ENCODE assay signal across 18 cellular contexts in the genomic region with DNA sequence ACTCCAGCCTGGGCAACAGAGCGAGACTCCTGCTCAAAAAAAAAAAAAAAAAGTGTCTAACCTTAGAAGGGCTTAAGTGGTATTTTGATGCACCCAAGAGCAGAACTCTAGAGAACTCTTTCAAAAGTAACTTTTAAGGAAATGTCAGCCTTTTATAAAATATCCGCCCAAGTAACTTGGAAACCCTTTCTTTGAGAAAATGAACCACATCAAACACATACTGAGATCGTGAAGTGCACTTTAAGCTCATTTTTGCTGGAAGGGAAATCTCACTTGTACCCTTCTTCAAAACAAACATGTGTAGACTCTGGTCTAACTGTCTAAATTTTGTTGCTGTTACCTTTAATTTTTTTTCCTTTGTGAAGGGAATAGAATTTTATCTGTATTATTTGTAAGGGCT.
DNase-seq lines count a peak whose midpoint lies in the region; ATAC-seq and TF ChIP-seq lines count a peak whose summit lies in the region.
"Had no signal": no experiment of that assay in that cellular context is flagged by ENCODE, and none has a peak within 500 bp of the region (broad histone marks: within the 10 kb centered on the region; RNA-seq: fewer than 3 reads in every experiment).

No MANE protein-coding gene starts in this region.

- CTCF ChIA-PET in activated naive CD4-positive, alpha-beta T cell treated with anti-CD3 and anti-CD28 coated beads, Interleukin-2, amount 10 ng/mL, durations not matched to agents 7 days and 5 days (lab: Charles Lee): no interaction called here

- H3K27ac Mint-ChIP-seq in activated naive CD4-positive, alpha-beta T cell treated with anti-CD3 and anti-CD28 coated beads, Interleukin-2, amount 10 ng/mL, durations not matched to agents 7 days and 5 days: peak overlapping the region; percentile 98
- peak overlapping the region; percentile 86 for H3K27ac Mint-ChIP-seq in activated naive CD8-positive, alpha-beta T cell treated with anti-CD3 and anti-CD28 coated beads, Interleukin-2, amount 50 U/mL, for 24 hours
- H3K27ac Mint-ChIP-seq in stimulated activated naive CD8-positive, alpha-beta T cell treated with anti-CD3 and anti-CD28 coated beads, Interleukin-15, amount 100 ng/mL, for 72 hours: peak overlapping the region in 1 of 2 donors; percentile 13

- no peaks in the 10 kb centered on the region for H3K36me3 ChIP-seq in RWPE2 (ENCODE audit: low read depth)
- H3K36me3 ChIP-seq: ascending aorta had no signal

- no peak for DNase-seq in activated naive CD4-positive, alpha-beta T cell treated with anti-CD3 and anti-CD28 coated beads, Interleukin-2, amount 10 ng/mL, durations not matched to agents 7 days and 5 days
- no peak for DNase-seq in activated naive CD4-positive, alpha-beta T cell treated with anti-CD3 and anti-CD28 coated beads, Interleukin-2, amount 50 U/mL, for 16 hours
- DNase-seq in RWPE2 (ENCODE audit: low spot score) (no peak), KBM-7 (no peak), NCI-H526 treated with DMSO at 0.1 percent for 48 hours (lab: John Stamatoyannopoulos, UW) (no peak)
- DNase-seq in activated naive CD8-positive, alpha-beta T cell treated with anti-CD3 and anti-CD28 coated beads, Interleukin-2, amount 50 U/mL, for 24 hours: no peak
- DNase-seq in stimulated activated naive CD8-positive, alpha-beta T cell treated with anti-CD3 and anti-CD28 coated beads, Interleukin-15, amount 100 ng/mL, for 72 hours: no peak
- DNase-seq: effector memory CD8-positive, alpha-beta T cell; head of caudate nucleus; Kasumi-1; NCI-H1092 treated with DMSO at 0.1 percent for 48 hours; NCI-H2081 treated with DMSO at 0.1 percent for 48 hours; occipital lobe; retina; RPMI8226; testis had no signal

- in situ Hi-C loops in KBM-7 (cut with MboI; ENCODE audit: low pct_unique_long_range_greater_than_20kb, low sequenced_read_pairs): no loop called here

- peaks cover 17% of the 10 kb centered on the region for H3K9me3 Mint-ChIP-seq in activated naive CD4-positive, alpha-beta T cell treated with anti-CD3 and anti-CD28 coated beads, Interleukin-2, amount 10 ng/mL, durations not matched to agents 7 days and 5 days
- H3K9me3 Mint-ChIP-seq in activated naive CD8-positive, alpha-beta T cell treated with anti-CD3 and anti-CD28 coated beads, Interleukin-2, amount 50 U/mL, for 24 hours: peaks cover 17% of the 10 kb centered on the region
- H3K9me3 Mint-ChIP-seq in stimulated activated naive CD8-positive, alpha-beta T cell treated with anti-CD3 and anti-CD28 coated beads, Interleukin-15, amount 100 ng/mL, for 72 hours: peaks cover 14 to 19% of the 10 kb centered on the region in 2 donors

- peaks cover 5% of the 10 kb centered on the region for H3K9me3 ChIP-seq in RWPE2 (ENCODE audit: severe bottlenecking)
- H3K9me3 ChIP-seq: testis had no signal

- H3K4me1 Mint-ChIP-seq in activated naive CD4-positive, alpha-beta T cell treated with anti-CD3 and anti-CD28 coated beads, Interleukin-2, amount 10 ng/mL, durations not matched to agents 7 days and 5 days: peaks cover 44% of the 10 kb centered on the region
- peaks cover 32% of the 10 kb centered on the region for H3K4me1 Mint-ChIP-seq in activated naive CD8-positive, alpha-beta T cell treated with anti-CD3 and anti-CD28 coated beads, Interleukin-2, amount 50 U/mL, for 24 hours
- H3K4me1 Mint-ChIP-seq in stimulated activated naive CD8-positive, alpha-beta T cell treated with anti-CD3 and anti-CD28 coated beads, Interleukin-15, amount 100 ng/mL, for 72 hours: peaks cover 23% of the 10 kb centered on the region

- ATAC-seq in RWPE2 (ENCODE audit: low read depth) (no peak), GM21381 (IDR thresholded peaks at IDR 0.05; ENCODE audit: unreplicated experiment) (no peak)
- ATAC-seq in activated naive CD8-positive, alpha-beta T cell treated with anti-CD3 and anti-CD28 coated beads, Interleukin-2, amount 50 U/mL, for 24 hours: peak; percentile 38
- ATAC-seq in stimulated activated naive CD8-positive, alpha-beta T cell treated with anti-CD3 and anti-CD28 coated beads, Interleukin-15, amount 100 ng/mL, for 72 hours: peak; percentile 24
- ATAC-seq: effector memory CD8-positive, alpha-beta T cell had no signal

- H3K36me3 Mint-ChIP-seq in activated naive CD4-positive, alpha-beta T cell treated with anti-CD3 and anti-CD28 coated beads, Interleukin-2, amount 10 ng/mL, durations not matched to agents 7 days and 5 days: peaks cover 14% of the 10 kb centered on the region
- peaks cover 4% of the 10 kb centered on the region for H3K36me3 Mint-ChIP-seq in activated naive CD8-positive, alpha-beta T cell treated with anti-CD3 and anti-CD28 coated beads, Interleukin-2, amount 50 U/mL, for 24 hours (ENCODE audit: low read depth)

- no peaks in the 10 kb centered on the region for H3K27me3 ChIP-seq in RWPE2 (ENCODE audit: insufficient read depth, poor library complexity, severe bottlenecking)
- H3K27me3 ChIP-seq: ascending aorta, testis had no signal

- no peak overlapping the region for H3K4me3 ChIP-seq in RWPE2 (ENCODE audit: severe bottlenecking)
- H3K4me3 ChIP-seq: ascending aorta, testis had no signal

- peak overlapping the region; percentile 10 for H3K4me3 Mint-ChIP-seq in activated naive CD4-positive, alpha-beta T cell treated with anti-CD3 and anti-CD28 coated beads, Interleukin-2, amount 10 ng/mL, durations not matched to agents 7 days and 5 days
- H3K4me3 Mint-ChIP-seq in activated naive CD8-positive, alpha-beta T cell treated with anti-CD3 and anti-CD28 coated beads, Interleukin-2, amount 50 U/mL, for 24 hours: peak overlapping the region; percentile 43
- H3K4me3 Mint-ChIP-seq in stimulated activated naive CD8-positive, alpha-beta T cell treated with anti-CD3 and anti-CD28 coated beads, Interleukin-15, amount 100 ng/mL, for 72 hours: peak overlapping the region; percentile 21 to 53
- H3K4me3 Mint-ChIP-seq: effector memory CD8-positive, alpha-beta T cell had no signal

- peaks cover 33% of the 10 kb centered on the region for H3K4me1 ChIP-seq in RWPE2 (ENCODE audit: insufficient read depth, poor library complexity, severe bottlenecking)
- H3K4me1 ChIP-seq: ascending aorta, testis had no signal

- H3K27me3 Mint-ChIP-seq in activated naive CD4-positive, alpha-beta T cell treated with anti-CD3 and anti-CD28 coated beads, Interleukin-2, amount 10 ng/mL, durations not matched to agents 7 days and 5 days: peaks cover 13% of the 10 kb centered on the region
- H3K27me3 Mint-ChIP-seq in activated naive CD8-positive, alpha-beta T cell treated with anti-CD3 and anti-CD28 coated beads, Interleukin-2, amount 50 U/mL, for 24 hours: peaks cover 4% of the 10 kb centered on the region
- H3K27me3 Mint-ChIP-seq in stimulated activated naive CD8-positive, alpha-beta T cell treated with anti-CD3 and anti-CD28 coated beads, Interleukin-15, amount 100 ng/mL, for 72 hours: no peaks in the 10 kb centered on the region

- peak overlapping the region; percentile 90 for H3K27ac ChIP-seq in RWPE2 (ENCODE audit: poor library complexity, severe bottlenecking)
- H3K27ac ChIP-seq: ascending aorta, testis had no signal

- TF ChIP-seq CTCF in RWPE2 (IDR thresholded peaks at IDR 0.05; ENCODE audit: poor library complexity, severe bottlenecking): no peak

Comparison
In these comparisons a context has a peak if more than half of its experiments do, and no peak if none do; other contexts are left out.
1. ATAC-seq: peak in activated naive CD8-positive, alpha-beta T cell treated with anti-CD3 and anti-CD28 coated beads, Interleukin-2, amount 50 U/mL, for 24 hours (single experiment) and stimulated activated naive CD8-positive, alpha-beta T cell treated with anti-CD3 and anti-CD28 coated beads, Interleukin-15, amount 100 ng/mL, for 72 hours (single experiment); none in RWPE2 (single experiment) and GM21381 (single experiment).
2. Peak in every context shown above with its lines, with median percentiles within 50 percentile points of each other: H3K4me3 Mint-ChIP-seq.